21 cellular contexts compared by ENCODE assay signal in the genomic region with DNA sequence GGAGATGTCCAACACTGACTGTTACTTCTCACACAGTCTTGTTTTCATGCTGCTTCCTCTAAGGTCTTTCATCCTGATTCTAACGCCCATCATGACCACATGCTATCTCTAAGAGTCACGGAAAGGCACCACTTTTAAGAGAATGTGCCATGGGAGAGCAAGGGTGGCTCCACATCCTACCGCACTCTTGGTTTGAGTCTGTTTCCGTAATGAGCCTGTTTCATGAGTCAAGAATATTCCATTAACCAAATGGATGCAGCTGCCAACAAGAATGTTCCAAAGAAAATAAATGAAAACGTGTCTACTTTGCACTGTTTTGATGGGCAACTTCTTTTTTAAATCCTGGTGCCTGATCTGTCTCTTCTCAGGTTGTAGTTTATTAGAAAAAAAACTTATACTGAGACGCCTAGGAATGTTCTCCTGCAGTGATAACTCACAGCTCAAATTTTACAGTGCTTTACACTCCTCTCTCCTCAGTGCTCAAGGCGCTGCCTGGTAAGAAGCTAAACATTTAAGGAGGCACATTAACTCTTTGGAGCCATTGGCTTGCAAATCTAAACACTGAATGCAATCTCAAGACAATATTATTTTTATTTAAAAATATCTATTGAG.
DNase-seq lines count a peak whose midpoint lies in the region; ATAC-seq, FAIRE-seq and TF ChIP-seq lines count a peak whose summit lies in the region.
"Had no signal": no experiment of that assay in that cellular context is flagged by ENCODE, and none has a peak within 500 bp of the region (broad histone marks: within the 10 kb centered on the region; RNA-seq: fewer than 3 reads in every experiment).

No MANE protein-coding gene starts in this region.

- no peaks in the 10 kb centered on the region for H3K79me2 ChIP-seq in ACC112 (ENCODE audit: control insufficient read depth, insufficient read depth, low read length, unreplicated experiment)

- no peak for TF ChIP-seq EP300 in stomach (IDR thresholded peaks at IDR 0.05)

- H2AFZ ChIP-seq in ACC112 (ENCODE audit: low read length, unreplicated experiment) = peak overlapping the region; percentile 30
- H2AFZ ChIP-seq: GM23248 had no signal

- H3K9me3 ChIP-seq in MG63 = no peaks in the 10 kb centered on the region
- no peaks in the 10 kb centered on the region for H3K9me3 ChIP-seq in pancreas
- no peaks in the 10 kb centered on the region for H3K9me3 ChIP-seq in mucosa of descending colon
- H3K9me3 ChIP-seq in stomach = no peaks in the 10 kb centered on the region

- H3K27ac ChIP-seq in ACC112 (ENCODE audit: low read depth, low read length) (peak overlapping the region; percentile 64), pancreas (no peak overlapping the region), stomach (no peak overlapping the region)
- H3K27ac ChIP-seq: GM23248, RWPE1 had no signal

- intact Hi-C loops in sciatic nerve (cut with DNase I) = no loop called here
- intact Hi-C loops in pancreas (cut with DNase I) = no loop called here
- intact Hi-C loops in mucosa of descending colon (cut with DNase I, micrococcal nuclease) = no loop called here
- intact Hi-C loops in stomach (cut with DNase I; ENCODE audit: low total_unique reads) = no loop called here
- intact Hi-C loops in head of caudate nucleus (cut with DNase I) = no loop called here

- DNase-seq in MG63 = peak; percentile 77
- peak; percentile 29 for DNase-seq in fibroblast of gingiva (ENCODE audit: low read depth)
- DNase-seq in sciatic nerve (ENCODE audit: low spot score) = no peak
- no peak for DNase-seq in pancreas
- no peak for DNase-seq in mucosa of descending colon
- no peak for DNase-seq in stomach
- DNase-seq in head of caudate nucleus = no peak
- DNase-seq: C1 segment of cervical spinal cord, DMS79 treated with DMSO at 0.1 percent for 48 hours, GDM1, GM23248, HCEC 1CT, KBM-7, NCI-H1436, NCI-H2029 treated with DMSO at 0.1 percent for 48 hours, NCI-H2171 treated with DMSO at 0.1 percent for 48 hours, NCI-H748 treated with DMSO at 0.1 percent for 48 hours had no signal

- H3K4me3 ChIP-seq in ACC112 (ENCODE audit: low read depth, low read length) (peak overlapping the region; percentile 16; the same call in 1 of the 2 replicates), MG63 (no peak overlapping the region), pancreas (no peak overlapping the region), mucosa of descending colon (no peak overlapping the region), stomach (no peak overlapping the region)
- H3K4me3 ChIP-seq: GM12878, GM23248 had no signal

- TF ChIP-seq POLR2A in stomach (IDR thresholded peaks at IDR 0.05) = no peak

- ATAC-seq in sciatic nerve (peak; percentile 50), pancreas (no peak), mucosa of descending colon (no peak)
- ATAC-seq: GM12878 had no signal

- H3K27me3 ChIP-seq in ACC112 (ENCODE audit: insufficient read depth, low read length) (no peaks in the 10 kb centered on the region), MG63 (no peaks in the 10 kb centered on the region), pancreas (no peaks in the 10 kb centered on the region), stomach (no peaks in the 10 kb centered on the region)

- no peak for FAIRE-seq in pancreas (lab: Jason Lieb, UNC)
- FAIRE-seq: GM12878, GM18507 had no signal

- TF ChIP-seq CTCF in pancreas (IDR thresholded peaks at IDR 0.05) (no peak), mucosa of descending colon (IDR thresholded peaks at IDR 0.05) (no peak), stomach (IDR thresholded peaks at IDR 0.05) (no peak)

- peaks cover 20% of the 10 kb centered on the region for H3K4me1 ChIP-seq in ACC112 (ENCODE audit: control insufficient read depth, insufficient read depth, low read length, unreplicated experiment)
- H3K4me1 ChIP-seq in pancreas = no peaks in the 10 kb centered on the region
- H3K4me1 ChIP-seq in mucosa of descending colon (ENCODE audit: low read depth) = no peaks in the 10 kb centered on the region
- no peaks in the 10 kb centered on the region for H3K4me1 ChIP-seq in stomach

- no peaks in the 10 kb centered on the region for H3K36me3 ChIP-seq in ACC112 (ENCODE audit: insufficient read depth, low read length)
- no peaks in the 10 kb centered on the region for H3K36me3 ChIP-seq in MG63
- no peaks in the 10 kb centered on the region for H3K36me3 ChIP-seq in pancreas
- H3K36me3 ChIP-seq in mucosa of descending colon (ENCODE audit: low read depth) = no peaks in the 10 kb centered on the region
- H3K36me3 ChIP-seq in stomach = no peaks in the 10 kb centered on the region

- 72 to 75% methylated on average over 7 of the region's 7 CpGs for WGBS in pancreas, 2 donors
- WGBS in stomach, 5 donors = 75 to 87% (median 79%) methylated on average over 7 of the region's 7 CpGs

Comparison
In these comparisons a context has a peak if more than half of its experiments do, and no peak if none do; other contexts are left out.
1. DNase-seq: peak in MG63 (single experiment) and fibroblast of gingiva (single experiment); none in sciatic nerve (single experiment), pancreas (0 of 6), mucosa of descending colon (0 of 3), stomach (single experiment) and head of caudate nucleus (0 of 42).